In genomic region chr7:13024323-13024722, GRCh38 we compare ENCODE assay signal across 15 cellular contexts.
DNase-seq lines count a peak whose midpoint lies in the region; ATAC-seq and TF ChIP-seq lines count a peak whose summit lies in the region.
"Had no signal": no experiment of that assay in that cellular context is flagged by ENCODE, and none has a peak within 500 bp of the region (broad histone marks: within the 10 kb centered on the region; RNA-seq: fewer than 3 reads in every experiment).

No MANE protein-coding gene starts in this region.

- dilution Hi-C loops in mammary epithelial cell (cut with HindIII; ENCODE audit: low sequenced_read_pairs) = no loop called here

- in situ Hi-C loops in mammary epithelial cell (cut with MboI; ENCODE audit: low sequenced_read_pairs in 2 of 2) = no loop called here

- CTCF ChIA-PET in MCF 10A (lab: Yijun Ruan, JAX) = interaction anchor here (0.6 to 1.0 kb wide), 4 partner anchors 80 to 340 kb away, joined by 3 to 5 read pairs (median 4); no protein-coding TSS in a partner anchor
- CTCF ChIA-PET in mammary epithelial cell (lab: Charles Lee; ENCODE audit: low non-redundant PET) = no interaction called here

- H3K4me3 ChIP-seq in mammary epithelial cell (replicated peaks in 1 of 3; ENCODE audit: insufficient read depth in 1 of 3, low read depth in 2 of 3, low read length in 3 of 3) (no peak overlapping the region), breast epithelium (no peak overlapping the region), fibroblast of pulmonary artery (replicated peaks; ENCODE audit: low read depth, low read length) (no peak overlapping the region), suprapubic skin (no peak overlapping the region)

- H3K36me3 Mint-ChIP-seq in MCF 10A (ENCODE audit: insufficient read depth, unreplicated experiment) = no peaks in the 10 kb centered on the region

- H3K9ac ChIP-seq in mammary epithelial cell (ENCODE audit: insufficient read depth, low read length) = no peak overlapping the region

- DNase-seq in MCF 10A (ENCODE audit: unreplicated experiment) (peak; percentile 80), mammary epithelial cell (no peak), breast epithelium (ENCODE audit: low spot score in 2 of 2) (no peak), fibroblast of pulmonary artery (ENCODE audit: low read depth) (peak; percentile 82), suprapubic skin (ENCODE audit: low spot score in 2 of 2) (no peak)
- no peak for DNase-seq in activated CD4-positive, CD25-positive, alpha-beta regulatory T cell treated with anti-CD3 and anti-CD28 coated beads, Interleukin-2, amount 50 U/mL, for 72 hours
- DNase-seq: DMS 273 treated with DMSO at 0.1 percent for 48 hours, GDM1, HFFc6, KG1, NCI-H226, NCI-H69, OCI-M1 had no signal

- no peak overlapping the region for H3K27ac ChIP-seq in mammary epithelial cell (ENCODE audit: insufficient read depth, low read depth, low read length)
- peak overlapping the region; percentile 33 to 74 for H3K27ac ChIP-seq in breast epithelium
- peak overlapping the region; percentile 53 for H3K27ac ChIP-seq in suprapubic skin
- H3K27ac ChIP-seq: C4-2B had no signal

- H3K27me3 ChIP-seq in mammary epithelial cell (ENCODE audit: insufficient read depth, low read length) = no peaks in the 10 kb centered on the region
- no peaks in the 10 kb centered on the region for H3K27me3 ChIP-seq in breast epithelium
- no peaks in the 10 kb centered on the region for H3K27me3 ChIP-seq in suprapubic skin

- no peak for ATAC-seq in GM21526 (IDR thresholded peaks at IDR 0.05; ENCODE audit: low FRiP score, unreplicated experiment)

- no peak overlapping the region for H3K4me2 ChIP-seq in mammary epithelial cell (ENCODE audit: insufficient read depth, low read depth, low read length)

- H4K20me1 ChIP-seq in mammary epithelial cell (ENCODE audit: insufficient read depth, low read length) = no peaks in the 10 kb centered on the region

- H3K36me3 ChIP-seq in mammary epithelial cell (ENCODE audit: insufficient read depth, low read length) (no peaks in the 10 kb centered on the region), breast epithelium (no peaks in the 10 kb centered on the region), suprapubic skin (no peaks in the 10 kb centered on the region)

- H3K4me1 Mint-ChIP-seq in MCF 10A (ENCODE audit: insufficient read depth, unreplicated experiment) = peaks cover 26% of the 10 kb centered on the region

- H3K9me3 ChIP-seq in mammary epithelial cell (replicated peaks; ENCODE audit: insufficient read depth, low read length) = no peaks in the 10 kb centered on the region
- no peaks in the 10 kb centered on the region for H3K9me3 ChIP-seq in breast epithelium
- H3K9me3 ChIP-seq in suprapubic skin = no peaks in the 10 kb centered on the region

- H3K4me1 ChIP-seq in mammary epithelial cell (ENCODE audit: insufficient read depth, low read length) (peaks cover 7% of the 10 kb centered on the region), breast epithelium (no peaks in the 10 kb centered on the region), suprapubic skin (peaks cover 14% of the 10 kb centered on the region)

- no peaks in the 10 kb centered on the region for H3K27me3 Mint-ChIP-seq in MCF 10A (ENCODE audit: insufficient read depth, unreplicated experiment)

- H3K9me3 Mint-ChIP-seq in MCF 10A (ENCODE audit: unreplicated experiment) = no peaks in the 10 kb centered on the region
- H3K9me3 Mint-ChIP-seq: HFFc6 had no signal

- POLR2A ChIA-PET in MCF 10A (lab: Yijun Ruan, JAX) = interaction anchor here (0.7 to 2.0 kb wide), 13 partner anchors 8 to 338 kb away, joined by 3 to 7 read pairs (median 4); no protein-coding TSS in a partner anchor

- H3K4me3 Mint-ChIP-seq in MCF 10A (ENCODE audit: unreplicated experiment) = no peak overlapping the region
- H3K4me3 Mint-ChIP-seq: HFFc6 had no signal

- H3K27ac Mint-ChIP-seq in MCF 10A (ENCODE audit: low read depth, unreplicated experiment) = peak overlapping the region; percentile 50
- H3K27ac Mint-ChIP-seq: HFFc6 had no signal

- no peak overlapping the region for H2AFZ ChIP-seq in mammary epithelial cell (ENCODE audit: low read depth, low read length)

- 4% methylated on average over 1 of the region's 1 CpG for WGBS in mammary epithelial cell (ENCODE audit: low coverage, missing lambda C conversion rate)
- 13% methylated on average over 1 of the region's 1 CpG for WGBS in suprapubic skin

- TF ChIP-seq POLR2A in breast epithelium (IDR thresholded peaks at IDR 0.05) (no peak), suprapubic skin (IDR thresholded peaks at IDR 0.05) (no peak)

- TF ChIP-seq EP300 in suprapubic skin (IDR thresholded peaks at IDR 0.05) = no peak

- intact Hi-C loops in MCF 10A (cut with micrococcal nuclease) (no loop called here), mammary epithelial cell (cut with micrococcal nuclease) (no loop called here), breast epithelium (cut with DNase I; ENCODE audit: low total_unique reads) (no loop called here)

- H3K79me2 ChIP-seq in mammary epithelial cell (ENCODE audit: insufficient read depth, low read length) = no peaks in the 10 kb centered on the region

- BruUV-seq in MCF 10A (replicated peaks; lab: Mats Ljungman, UMichigan) (no TSS peak), mammary epithelial cell (replicated peaks; lab: Mats Ljungman, UMichigan) (no TSS peak)

- no peak for TF ChIP-seq CTCF in MCF 10A (IDR thresholded peaks at IDR 0.05; ENCODE audit: unreplicated experiment)
- no peak for TF ChIP-seq CTCF in mammary epithelial cell (conservative IDR thresholded peaks at IDR 0.05 in 1 of 2, IDR thresholded peaks at IDR 0.05 in 1 of 2; ENCODE audit: extremely low read depth in 1 of 2, insufficient read depth in 1 of 2, low read depth in 1 of 2, low read length in 2 of 2)
- no peak for TF ChIP-seq CTCF in breast epithelium (IDR thresholded peaks at IDR 0.05)
- no peak for TF ChIP-seq CTCF in fibroblast of pulmonary artery (IDR thresholded peaks at IDR 0.05; ENCODE audit: low read length, missing control alignments)
- TF ChIP-seq CTCF in suprapubic skin (IDR thresholded peaks at IDR 0.05) = no peak

Comparison
In these comparisons a context has a peak if more than half of its experiments do, and no peak if none do; other contexts are left out.
1. DNase-seq: peak in MCF 10A (single experiment) and fibroblast of pulmonary artery (single experiment); none in mammary epithelial cell (single experiment), breast epithelium (0 of 2), suprapubic skin (0 of 2) and activated CD4-positive, CD25-positive, alpha-beta regulatory T cell treated with anti-CD3 and anti-CD28 coated beads, Interleukin-2, amount 50 U/mL, for 72 hours (single experiment).